In genomic region chr9:38713426-38713825, GRCh38 we compare ENCODE assay signal across 16 cellular contexts. TPM values are rescaled to one million over a fixed set of nuclear protein-coding genes. Genes with fewer than 3 reads are reported as not detected.
DNase-seq lines count a peak whose midpoint lies in the region; ATAC-seq and TF ChIP-seq lines count a peak whose summit lies in the region.
"Had no signal": no experiment of that assay in that cellular context is flagged by ENCODE, and none has a peak within 500 bp of the region (broad histone marks: within the 10 kb centered on the region; RNA-seq: fewer than 3 reads in every experiment).

No MANE protein-coding gene starts in this region.

- TF ChIP-seq CTCF in WTC11 (IDR thresholded peaks at IDR 0.05) (no peak), foreskin fibroblast (IDR thresholded peaks at IDR 0.05; ENCODE audit: low read depth, low read length) (no peak), OCI-LY7 (conservative IDR thresholded peaks at IDR 0.05; ENCODE audit: low read length) (no peak)

- no peaks in the 10 kb centered on the region for H3K9me3 Mint-ChIP-seq in WTC11
- no peaks in the 10 kb centered on the region for H3K9me3 Mint-ChIP-seq in activated T-helper 17 cell treated with anti-CD3 and anti-CD28 coated beads, Interleukin-2, amount 50 U/mL, for 72 hours
- H3K9me3 Mint-ChIP-seq in activated CD8-positive, alpha-beta T cell treated with anti-CD3 and anti-CD28 coated beads, Interleukin-2, amount 10 ng/mL, durations not matched to agents 7 days and 5 days (ENCODE audit: insufficient read depth): no peaks in the 10 kb centered on the region
- H3K9me3 Mint-ChIP-seq: activated naive CD8-positive, alpha-beta T cell treated with anti-CD3 and anti-CD28 coated beads for 36 hours had no signal

- H3K4me1 ChIP-seq in OCI-LY7 (ENCODE audit: insufficient read depth, low read length, poor library complexity, severe bottlenecking): no peaks in the 10 kb centered on the region

- H3K4me3 ChIP-seq in foreskin fibroblast (ENCODE audit: low read depth in 1 of 2, low read length in 2 of 2) (no peak overlapping the region), OCI-LY7 (ENCODE audit: low read depth, low read length, poor library complexity, severe bottlenecking) (no peak overlapping the region)

- no peak overlapping the region for H3K4me3 Mint-ChIP-seq in WTC11
- no peak overlapping the region for H3K4me3 Mint-ChIP-seq in activated T-helper 17 cell treated with anti-CD3 and anti-CD28 coated beads, Interleukin-2, amount 50 U/mL, for 72 hours
- no peak overlapping the region for H3K4me3 Mint-ChIP-seq in activated CD8-positive, alpha-beta T cell treated with anti-CD3 and anti-CD28 coated beads, Interleukin-2, amount 10 ng/mL, durations not matched to agents 7 days and 5 days
- H3K4me3 Mint-ChIP-seq: activated naive CD8-positive, alpha-beta T cell treated with anti-CD3 and anti-CD28 coated beads for 36 hours had no signal

- no TSS peak for BruUV-seq in OCI-LY7 (replicated peaks; lab: Mats Ljungman, UMichigan)

- POLR2A ChIA-PET in WTC11 (lab: Charles Lee): no interaction called here
- POLR2A ChIA-PET in activated CD8-positive, alpha-beta T cell treated with anti-CD3 and anti-CD28 coated beads, Interleukin-2, amount 10 ng/mL, durations not matched to agents 7 days and 5 days (lab: Charles Lee): no interaction called here
- POLR2A ChIA-PET in OCI-LY7 (lab: Charles Lee): no interaction called here

- H3K4me2 ChIP-seq in OCI-LY7 (ENCODE audit: low read length): no peak overlapping the region

- intact Hi-C loops in sciatic nerve (cut with DNase I) (no loop called here), OCI-LY7 (cut with micrococcal nuclease; ENCODE audit: unreplicated experiment) (no loop called here)

- no peaks in the 10 kb centered on the region for H3K79me2 ChIP-seq in OCI-LY7 (ENCODE audit: insufficient read depth, low read depth, low read length)

- no peak overlapping the region for H2AFZ ChIP-seq in OCI-LY7 (ENCODE audit: low read length)

- H3K4me1 Mint-ChIP-seq in WTC11: peaks cover 22% of the 10 kb centered on the region
- no peaks in the 10 kb centered on the region for H3K4me1 Mint-ChIP-seq in activated T-helper 17 cell treated with anti-CD3 and anti-CD28 coated beads, Interleukin-2, amount 50 U/mL, for 72 hours
- H3K4me1 Mint-ChIP-seq in activated CD8-positive, alpha-beta T cell treated with anti-CD3 and anti-CD28 coated beads, Interleukin-2, amount 10 ng/mL, durations not matched to agents 7 days and 5 days (ENCODE audit: low read depth): no peaks in the 10 kb centered on the region
- H3K4me1 Mint-ChIP-seq: activated naive CD8-positive, alpha-beta T cell treated with anti-CD3 and anti-CD28 coated beads for 36 hours had no signal

- H3K36me3 ChIP-seq in OCI-LY7 (ENCODE audit: insufficient read depth, low read length): no peaks in the 10 kb centered on the region

- DNase-seq in HS-5 (ENCODE audit: low read depth): peak; percentile 93
- no peak for DNase-seq in WTC11 (ENCODE audit: low spot score)
- peak; percentile 59 to 64 for DNase-seq in foreskin fibroblast
- no peak for DNase-seq in sciatic nerve (ENCODE audit: low spot score)
- no peak for DNase-seq in activated CD8-positive, alpha-beta T cell treated with anti-CD3 and anti-CD28 coated beads, Interleukin-2, amount 10 ng/mL, durations not matched to agents 7 days and 5 days
- DNase-seq in OCI-LY7 (ENCODE audit: low spot score): no peak
- DNase-seq: activated CD8-positive, alpha-beta memory T cell treated with anti-CD3 and anti-CD28 coated beads for 24 hours; activated naive CD8-positive, alpha-beta T cell treated with anti-CD3 and anti-CD28 coated beads for 36 hours; left colon; NCI-H1105 treated with DMSO at 0.1 percent for 48 hours; nucleus accumbens; stimulated activated CD4-positive, alpha-beta T cell treated with anti-CD3 and anti-CD28 coated beads, Interleukin-2, amount 100 ng/mL, for 48 hours; T-helper 2 cell had no signal

- no peaks in the 10 kb centered on the region for H3K9me2 ChIP-seq in OCI-LY7 (ENCODE audit: insufficient read depth, low read length)

- no peaks in the 10 kb centered on the region for H4K20me1 ChIP-seq in OCI-LY7 (ENCODE audit: insufficient read depth, low read length)

- ATAC-seq in WTC11: no peak
- ATAC-seq in sciatic nerve: peak; percentile 98
- no peak for ATAC-seq in activated T-helper 17 cell treated with anti-CD3 and anti-CD28 coated beads, Interleukin-2, amount 50 U/mL, for 72 hours (replicated peaks)
- ATAC-seq in activated CD8-positive, alpha-beta T cell treated with anti-CD3 and anti-CD28 coated beads, Interleukin-2, amount 10 ng/mL, durations not matched to agents 7 days and 5 days: no peak
- ATAC-seq in HG02840 (IDR thresholded peaks at IDR 0.05; ENCODE audit: low FRiP score, unreplicated experiment): no peak
- ATAC-seq: left colon had no signal

- no peaks in the 10 kb centered on the region for H3K9me3 ChIP-seq in OCI-LY7 (ENCODE audit: low read length)

- CTCF ChIA-PET in WTC11 (lab: Charles Lee) (no interaction called here), OCI-LY7 (lab: Charles Lee; ENCODE audit: unreplicated experiment) (no interaction called here)
- CTCF ChIA-PET in activated CD8-positive, alpha-beta T cell treated with anti-CD3 and anti-CD28 coated beads, Interleukin-2, amount 10 ng/mL, durations not matched to agents 7 days and 5 days (lab: Charles Lee): no interaction called here

- no peaks in the 10 kb centered on the region for H3K27me3 Mint-ChIP-seq in WTC11 (ENCODE audit: low read depth)
- peaks cover 18% of the 10 kb centered on the region for H3K27me3 Mint-ChIP-seq in activated T-helper 17 cell treated with anti-CD3 and anti-CD28 coated beads, Interleukin-2, amount 50 U/mL, for 72 hours
- no peaks in the 10 kb centered on the region for H3K27me3 Mint-ChIP-seq in activated CD8-positive, alpha-beta T cell treated with anti-CD3 and anti-CD28 coated beads, Interleukin-2, amount 10 ng/mL, durations not matched to agents 7 days and 5 days (ENCODE audit: low read depth)

- no peak overlapping the region for H3K27ac ChIP-seq in OCI-LY7 (ENCODE audit: low read depth, low read length, poor library complexity, severe bottlenecking)
- H3K27ac ChIP-seq: HL-60 had no signal

- no peaks in the 10 kb centered on the region for H3K36me3 Mint-ChIP-seq in WTC11
- no peaks in the 10 kb centered on the region for H3K36me3 Mint-ChIP-seq in activated T-helper 17 cell treated with anti-CD3 and anti-CD28 coated beads, Interleukin-2, amount 50 U/mL, for 72 hours (ENCODE audit: low read depth)
- H3K36me3 Mint-ChIP-seq in activated CD8-positive, alpha-beta T cell treated with anti-CD3 and anti-CD28 coated beads, Interleukin-2, amount 10 ng/mL, durations not matched to agents 7 days and 5 days (ENCODE audit: low read depth): no peaks in the 10 kb centered on the region
- H3K36me3 Mint-ChIP-seq: activated naive CD8-positive, alpha-beta T cell treated with anti-CD3 and anti-CD28 coated beads for 36 hours had no signal

- H3K27ac Mint-ChIP-seq in WTC11: no peak overlapping the region
- no peak overlapping the region for H3K27ac Mint-ChIP-seq in activated T-helper 17 cell treated with anti-CD3 and anti-CD28 coated beads, Interleukin-2, amount 50 U/mL, for 72 hours
- H3K27ac Mint-ChIP-seq in activated CD8-positive, alpha-beta T cell treated with anti-CD3 and anti-CD28 coated beads, Interleukin-2, amount 10 ng/mL, durations not matched to agents 7 days and 5 days: no peak overlapping the region
- H3K27ac Mint-ChIP-seq: activated naive CD8-positive, alpha-beta T cell treated with anti-CD3 and anti-CD28 coated beads for 36 hours had no signal

TF ChIP-seq in WTC11, 78 proteins besides CTCF, POLR2A, EP300 and RAD21:
- TF ChIP-seq GTF2I (CRISPR knock-in tag; conservative IDR thresholded peaks at IDR 0.05): no peak
- peak; percentile 42; the same call in 1 of the 2 replicates for TF ChIP-seq GABPB1 (CRISPR knock-in tag; IDR thresholded peaks at IDR 0.05)
- no peak for TF ChIP-seq NR1H2 (CRISPR knock-in tag; IDR thresholded peaks at IDR 0.05)
- no peak for TF ChIP-seq JAZF1 (CRISPR knock-in tag; IDR thresholded peaks at IDR 0.05)

RNA-seq across cellular contexts. Expression of gene FAM240B, which starts 6.5 kb away (rescaled TPM):
- total RNA-seq in WTC11 (2021): not detected in 3 replicates
- total RNA-seq in sciatic nerve: not detected
- not detected for total RNA-seq in activated T-helper 17 cell treated with anti-CD3 and anti-CD28 coated beads, Interleukin-2, amount 50 U/mL, for 72 hours
- total RNA-seq in activated CD8-positive, alpha-beta T cell treated with anti-CD3 and anti-CD28 coated beads, Interleukin-2, amount 10 ng/mL, durations not matched to agents 7 days and 5 days: not detected
- total RNA-seq in OCI-LY7 (2014; rRNA removed; shearing (Covaris generic)): not detected in 2 replicates
- total RNA-seq in OCI-LY7 (2022): not detected in 2 replicates
- total RNA-seq: activated naive CD8-positive, alpha-beta T cell treated with anti-CD3 and anti-CD28 coated beads for 36 hours; left colon had no signal

Comparison
In these comparisons a context has a peak if more than half of its experiments do, and no peak if none do; other contexts are left out.
1. DNase-seq: peak in HS-5 (single experiment) and foreskin fibroblast (2 of 2); none in WTC11 (single experiment), sciatic nerve (single experiment), activated CD8-positive, alpha-beta T cell treated with anti-CD3 and anti-CD28 coated beads, Interleukin-2, amount 10 ng/mL, durations not matched to agents 7 days and 5 days (single experiment) and OCI-LY7 (single experiment).